Comparison of ENCODE assay signal across 11 cellular contexts in the genomic region with DNA sequence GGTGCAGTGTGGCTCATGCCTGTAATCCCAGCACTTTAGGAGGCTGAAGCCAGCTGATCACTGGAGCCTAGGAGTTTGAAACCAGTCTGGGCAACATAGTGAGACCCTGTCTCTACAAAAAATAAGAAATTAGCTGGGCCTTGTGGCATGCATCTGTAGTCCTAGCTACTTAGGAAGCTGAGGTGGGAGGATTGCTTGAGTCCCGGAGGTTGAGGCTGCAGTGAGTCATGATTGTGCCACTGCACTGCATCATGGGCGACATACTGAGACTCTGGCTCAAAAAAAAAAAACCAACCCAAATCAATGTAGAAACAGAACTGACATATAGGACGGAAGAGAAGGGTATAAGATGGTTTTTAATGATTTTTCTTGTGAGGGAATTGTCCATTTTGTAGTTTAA. TPM values are rescaled to one million over a fixed set of nuclear protein-coding genes. Genes with fewer than 3 reads are reported as not detected.
DNase-seq lines count a peak whose midpoint lies in the region; ATAC-seq and TF ChIP-seq lines count a peak whose summit lies in the region.
"Had no signal": no experiment of that assay in that cellular context is flagged by ENCODE, and none has a peak within 500 bp of the region (broad histone marks: within the 10 kb centered on the region; RNA-seq: fewer than 3 reads in every experiment).

No MANE protein-coding gene starts in this region.

- H3K27ac ChIP-seq in mammary epithelial cell (ENCODE audit: insufficient read depth, low read depth, low read length), result no peak overlapping the region
- H3K27ac ChIP-seq: colonic mucosa had no signal

- peaks cover 82% of the 10 kb centered on the region for H3K79me2 ChIP-seq in mammary epithelial cell (ENCODE audit: insufficient read depth, low read length)

- BruUV-seq in mammary epithelial cell (replicated peaks; lab: Mats Ljungman, UMichigan), result no TSS peak

- no peaks in the 10 kb centered on the region for H3K9me3 ChIP-seq in mammary epithelial cell (replicated peaks; ENCODE audit: insufficient read depth, low read length)
- H3K9me3 ChIP-seq: colonic mucosa had no signal

- peaks cover 6 to 24% of the 10 kb centered on the region in 2 donors for H3K4me1 Mint-ChIP-seq in stimulated activated naive B cell treated with anti-CD40 and anti-IgM and Interleukin-4, amounts not matched to agents 10 μg/mL and 1 μg/mL and 100 μg/mL, for 72 hours

- dilution Hi-C loops in mammary epithelial cell (cut with HindIII; ENCODE audit: low sequenced_read_pairs), result no loop called here

- in situ Hi-C loops in mammary epithelial cell (cut with MboI; ENCODE audit: low sequenced_read_pairs in 2 of 2), result no loop called here

- H3K27ac Mint-ChIP-seq in stimulated activated naive B cell treated with anti-CD40 and anti-IgM and Interleukin-4, amounts not matched to agents 10 μg/mL and 1 μg/mL and 100 μg/mL, for 72 hours, result peak overlapping the region; percentile 89

- H3K4me2 ChIP-seq in mammary epithelial cell (ENCODE audit: insufficient read depth, low read depth, low read length), result no peak overlapping the region

- WGBS in mammary epithelial cell (ENCODE audit: low coverage, missing lambda C conversion rate), result 39% methylated on average over 3 of the region's 3 CpGs

- intact Hi-C loops in mammary epithelial cell (cut with micrococcal nuclease) (no loop called here), Right ventricle myocardium inferior (cut with DNase I) (no loop called here)

- no peak overlapping the region for H2AFZ ChIP-seq in mammary epithelial cell (ENCODE audit: low read depth, low read length)

- peaks cover 66% of the 10 kb centered on the region for H3K36me3 ChIP-seq in mammary epithelial cell (ENCODE audit: insufficient read depth, low read length)

- H3K36me3 Mint-ChIP-seq in stimulated activated naive B cell treated with anti-CD40 and anti-IgM and Interleukin-4, amounts not matched to agents 10 μg/mL and 1 μg/mL and 100 μg/mL, for 72 hours, result peaks cover 23 to 53% of the 10 kb centered on the region in 2 donors

- no peaks in the 10 kb centered on the region for H3K9me3 Mint-ChIP-seq in stimulated activated naive B cell treated with anti-CD40 and anti-IgM and Interleukin-4, amounts not matched to agents 10 μg/mL and 1 μg/mL and 100 μg/mL, for 72 hours

- peaks cover 5% of the 10 kb centered on the region for H3K4me1 ChIP-seq in mammary epithelial cell (ENCODE audit: insufficient read depth, low read length)
- H3K4me1 ChIP-seq: colonic mucosa had no signal

- peaks cover 4% of the 10 kb centered on the region for H4K20me1 ChIP-seq in mammary epithelial cell (ENCODE audit: insufficient read depth, low read length)

- CTCF ChIA-PET in mammary epithelial cell (lab: Charles Lee; ENCODE audit: low non-redundant PET), result no interaction called here

- TF ChIP-seq POLR2A in NB4 (IDR thresholded peaks at IDR 0.05; ENCODE audit: extremely low read depth, insufficient read length), result no peak

- ATAC-seq in stimulated activated naive B cell treated with anti-CD40 and anti-IgM and Interleukin-4, amounts not matched to agents 10 μg/mL and 1 μg/mL and 100 μg/mL, for 72 hours (replicated peaks), result no peak
- ATAC-seq in Right ventricle myocardium inferior (no peak), GM19452 (IDR thresholded peaks at IDR 0.05; ENCODE audit: unreplicated experiment) (no peak)

- TF ChIP-seq CTCF in NB4 (IDR thresholded peaks at IDR 0.05; ENCODE audit: low read depth, low read length) (no peak), mammary epithelial cell (conservative IDR thresholded peaks at IDR 0.05 in 1 of 2, IDR thresholded peaks at IDR 0.05 in 1 of 2; ENCODE audit: extremely low read depth in 1 of 2, insufficient read depth in 1 of 2, low read depth in 1 of 2, low read length in 2 of 2) (no peak)

- H3K27me3 ChIP-seq in mammary epithelial cell (ENCODE audit: insufficient read depth, low read length), result no peaks in the 10 kb centered on the region
- H3K27me3 ChIP-seq: colonic mucosa had no signal

- no peak overlapping the region for H3K4me3 ChIP-seq in NB4 (ENCODE audit: low read depth, low read length)
- H3K4me3 ChIP-seq in mammary epithelial cell (replicated peaks in 1 of 3; ENCODE audit: insufficient read depth in 1 of 3, low read depth in 2 of 3, low read length in 3 of 3), result no peak overlapping the region
- H3K4me3 ChIP-seq: colonic mucosa had no signal

- no peak overlapping the region for H3K9ac ChIP-seq in mammary epithelial cell (ENCODE audit: insufficient read depth, low read length)

- peak; percentile 33 for DNase-seq in stimulated activated CD4-positive, alpha-beta T cell treated with anti-CD3 and anti-CD28 coated beads, Interleukin-15, amount 100 ng/mL, for 24 hours
- no peak for DNase-seq in stimulated activated CD4-positive, alpha-beta T cell treated with anti-CD3 and anti-CD28 coated beads, Interleukin-2, amount 100 ng/mL, for 48 hours
- DNase-seq in NB4 (ENCODE audit: low read depth) (peak; percentile 75), mammary epithelial cell (peak; percentile 25), Right ventricle myocardium inferior (ENCODE audit: missing footprints) (no peak), SW480 (ENCODE audit: low spot score) (no peak)
- DNase-seq in stimulated activated naive B cell treated with anti-CD40 and anti-IgM and Interleukin-4, amounts not matched to agents 10 μg/mL and 1 μg/mL and 100 μg/mL, for 72 hours, result no peak
- DNase-seq: activated effector memory CD4-positive, alpha-beta T cell treated with anti-CD3 and anti-CD28 coated beads, Interleukin-2, amount 50 U/mL, for 16 hours; colonic mucosa; NCI-H1092 treated with DMSO at 0.1 percent for 48 hours had no signal

- no peak overlapping the region for H3K4me3 Mint-ChIP-seq in stimulated activated naive B cell treated with anti-CD40 and anti-IgM and Interleukin-4, amounts not matched to agents 10 μg/mL and 1 μg/mL and 100 μg/mL, for 72 hours

- no peaks in the 10 kb centered on the region for H3K27me3 Mint-ChIP-seq in stimulated activated naive B cell treated with anti-CD40 and anti-IgM and Interleukin-4, amounts not matched to agents 10 μg/mL and 1 μg/mL and 100 μg/mL, for 72 hours

RNA-seq across cellular contexts. Expression of gene G3BP1, which starts 27.7 kb away (rescaled TPM):
- total RNA-seq in mammary epithelial cell, result 100 to 1,000 TPM; 193 to 252 TPM
- 82.5 TPM for polyA plus RNA-seq in mammary epithelial cell
- 346 TPM for polyA minus RNA-seq in mammary epithelial cell
- total RNA-seq in Right ventricle myocardium inferior, result 114 TPM

RNA-seq across cellular contexts. Expression of gene ATOX1, which starts 41.0 kb away (rescaled TPM):
- total RNA-seq in mammary epithelial cell (10 to 100 TPM; 27.0 to 89.2 TPM), Right ventricle myocardium inferior (69.5 TPM)
- 310 TPM for polyA plus RNA-seq in mammary epithelial cell
- polyA minus RNA-seq in mammary epithelial cell, result 53.9 TPM

Comparison
In these comparisons a context has a peak if more than half of its experiments do, and no peak if none do; other contexts are left out.
1. DNase-seq: peak in stimulated activated CD4-positive, alpha-beta T cell treated with anti-CD3 and anti-CD28 coated beads, Interleukin-15, amount 100 ng/mL, for 24 hours (single experiment), NB4 (single experiment) and mammary epithelial cell (single experiment); none in stimulated activated CD4-positive, alpha-beta T cell treated with anti-CD3 and anti-CD28 coated beads, Interleukin-2, amount 100 ng/mL, for 48 hours (0 of 2), stimulated activated naive B cell treated with anti-CD40 and anti-IgM and Interleukin-4, amounts not matched to agents 10 μg/mL and 1 μg/mL and 100 μg/mL, for 72 hours (single experiment), Right ventricle myocardium inferior (single experiment) and SW480 (single experiment).